In genomic region chr1:189805735-189806134, GRCh38 we compare ENCODE assay signal across 23 cellular contexts.
"Had no signal": no experiment of that assay in that cellular context is flagged by ENCODE, and none has a peak within 500 bp of the region (broad histone marks: within the 10 kb centered on the region; RNA-seq: fewer than 3 reads in every experiment).

No MANE protein-coding gene starts in this region.

- H3K4me3 ChIP-seq: spleen, thoracic aorta, vagina had no signal

- ATAC-seq: activated CD4-positive, alpha-beta T cell treated with anti-CD3 and anti-CD28 coated beads for 36 hours; activated T-cell treated with anti-CD3 and anti-CD28 coated beads, Interleukin-2, amount 50 U/mL, for 4 hours; left lobe of liver; natural killer cell had no signal

- H3K4me1 ChIP-seq: spleen, vagina had no signal

- H3K9me3 ChIP-seq: thoracic aorta, vagina had no signal

- FAIRE-seq: astrocyte had no signal

- H3K27me3 ChIP-seq: spleen, vagina had no signal

- DNase-seq: activated B cell treated with CpG ODN at 0.5 μM for 24 hours; activated CD4-positive, alpha-beta T cell treated with anti-CD3 and anti-CD28 coated beads for 36 hours; activated CD4-positive, alpha-beta T cell treated with anti-CD3 and anti-CD28 coated beads, Interleukin-2, amount 50 U/mL, for 4 hours; activated CD8-positive, alpha-beta memory T cell treated with anti-CD3 and anti-CD28 coated beads for 24 hours; activated CD8-positive, alpha-beta memory T cell treated with anti-CD3 and anti-CD28 coated beads, Interleukin-2, amount 50 U/mL, for 4 hours; activated naive CD4-positive, alpha-beta T cell treated with Interleukin-2 at 50 U/mL for 16 hours; activated naive CD8-positive, alpha-beta T cell treated with anti-CD3 and anti-CD28 coated beads for 36 hours; activated T-cell treated with anti-CD3 and anti-CD28 coated beads, Interleukin-2, amount 50 U/mL, for 4 hours; central memory CD4-positive, alpha-beta T cell; dermis blood vessel endothelial cell; effector CD8-positive, alpha-beta T cell; foreskin melanocyte; immature natural killer cell; midbrain; natural killer cell; retina; spleen; stimulated activated CD4-positive, alpha-beta T cell treated with anti-CD3 and anti-CD28 coated beads, Interleukin-4, amount 100 ng/mL, for 1 hour; stimulated activated naive CD4-positive, alpha-beta T cell had no signal

- H3K27ac ChIP-seq: spleen, thoracic aorta, vagina had no signal

- H3K36me3 ChIP-seq: spleen, thoracic aorta, vagina had no signal
